ENCODE assay signal across 7 cellular contexts in genomic region chr21:34351786-34352241, GRCh38. TPM values are rescaled to one million over a fixed set of nuclear protein-coding genes. Genes with fewer than 3 reads are reported as not detected.
DNase-seq lines count a peak whose midpoint lies in the region; ATAC-seq, FAIRE-seq and TF ChIP-seq lines count a peak whose summit lies in the region.

No MANE protein-coding gene starts in this region.

- peak; percentile 65 for ATAC-seq in GM21737 (IDR thresholded peaks at IDR 0.05; ENCODE audit: unreplicated experiment)

- WGBS in SK-N-SH (ENCODE audit: low lambda C conversion rate) = 20% methylated on average over 5 of the region's 6 CpGs
- WGBS in endodermal cell (ENCODE audit: insufficient coverage in 1 of 2, insufficient read length in 1 of 2), 2 experiments = 49 to 70% methylated on average over 6 of the region's 6 CpGs

- in situ Hi-C loops in G401 (cut with HindIII; ENCODE audit: low sequenced_read_pairs) = no loop called here

- TF ChIP-seq CTCF in SK-N-SH (IDR thresholded peaks at IDR 0.05) (peak; percentile 66), endodermal cell (conservative IDR thresholded peaks at IDR 0.05) (peak; percentile 70), mesothelial cell of epicardium (IDR thresholded peaks at IDR 0.05; ENCODE audit: unreplicated experiment) (peak; percentile 58)

- H3K27ac Mint-ChIP-seq in endodermal cell = no peak overlapping the region
- H3K27ac Mint-ChIP-seq in mesothelial cell of epicardium = no peak overlapping the region

- H3K4me2 ChIP-seq in SK-N-SH = no peak overlapping the region

- H3K9me2 ChIP-seq in SK-N-SH = no peaks in the 10 kb centered on the region

- H3K9ac ChIP-seq in SK-N-SH (no peak overlapping the region), endodermal cell (ENCODE audit: extremely low read depth, low read length, poor library complexity, severe bottlenecking) (no peak overlapping the region)

- H3K27me3 ChIP-seq in SK-N-SH (ENCODE audit: insufficient read depth) (no peaks in the 10 kb centered on the region; the same call in 1 of the 2 replicates), endodermal cell (ENCODE audit: control insufficient read depth, insufficient read depth, low read length, poor library complexity, severe bottlenecking) (no peaks in the 10 kb centered on the region)

- H3K4me3 ChIP-seq in SK-N-SH (ENCODE audit: low read depth in 2 of 2, low read length in 1 of 2) (no peak overlapping the region; a peak in 1 of 4 replicates), endodermal cell (ENCODE audit: low read length) (no peak overlapping the region)

- H3K9me3 Mint-ChIP-seq in endodermal cell = peaks cover 5% of the 10 kb centered on the region
- H3K9me3 Mint-ChIP-seq in mesothelial cell of epicardium = peaks cover 3% of the 10 kb centered on the region

- CTCF ChIA-PET in SK-N-SH (lab: Yijun Ruan, JAX) = interaction anchor here (0.9 to 22.3 kb wide), 10 partner anchors 9 to 428 kb away, joined by 3 to 407 read pairs (median 4); no protein-coding TSS in a partner anchor

- H3K36me3 ChIP-seq in SK-N-SH (replicated peaks in 1 of 2; ENCODE audit: control insufficient read depth in 1 of 2, insufficient read depth in 2 of 2, low read length in 1 of 2) = no peaks in the 10 kb centered on the region
- H3K36me3 ChIP-seq in endodermal cell (ENCODE audit: control insufficient read depth, insufficient read depth, low read length) = no peaks in the 10 kb centered on the region

- H3K36me3 Mint-ChIP-seq in endodermal cell (ENCODE audit: low read depth) = no peaks in the 10 kb centered on the region
- H3K36me3 Mint-ChIP-seq in mesothelial cell of epicardium = peaks cover 2% of the 10 kb centered on the region

- H3K9me3 ChIP-seq in SK-N-SH (no peaks in the 10 kb centered on the region), endodermal cell (ENCODE audit: control insufficient read depth, low read length) (no peaks in the 10 kb centered on the region)

- no peaks in the 10 kb centered on the region for H3K79me2 ChIP-seq in SK-N-SH (ENCODE audit: insufficient read depth)

- peaks cover 11% of the 10 kb centered on the region for H3K27me3 Mint-ChIP-seq in endodermal cell (ENCODE audit: insufficient read depth)
- peaks cover 8% of the 10 kb centered on the region for H3K27me3 Mint-ChIP-seq in mesothelial cell of epicardium (ENCODE audit: low read depth)

- H3F3A ChIP-seq in SK-N-SH (replicated peaks; ENCODE audit: insufficient read depth) = no peaks in the 10 kb centered on the region

- DNase-seq in G401 (ENCODE audit: low spot score) (peak; percentile 74), NCI-H128 (lab: John Stamatoyannopoulos, UW; ENCODE audit: unreplicated experiment) (peak; percentile 12), SK-N-SH (peak; percentile 66), endodermal cell (peak; percentile 58), mesothelial cell of epicardium (ENCODE audit: low spot score in 2 of 2, unreplicated experiment in 2 of 2) (no peak), urothelium cell line (ENCODE audit: low spot score) (peak; percentile 21)

- no peak overlapping the region for H2AFZ ChIP-seq in SK-N-SH (ENCODE audit: low read depth)

- TF ChIP-seq EP300 in SK-N-SH (IDR thresholded peaks at IDR 0.05; ENCODE audit: borderline replicate concordance in 1 of 2, low read depth in 1 of 2, low read length in 1 of 2) = no peak

- no peaks in the 10 kb centered on the region for H3K4me1 Mint-ChIP-seq in endodermal cell
- H3K4me1 Mint-ChIP-seq in mesothelial cell of epicardium = peaks cover 7% of the 10 kb centered on the region

- no peak overlapping the region for H3K4me3 Mint-ChIP-seq in endodermal cell
- H3K4me3 Mint-ChIP-seq in mesothelial cell of epicardium = no peak overlapping the region

- H4K20me1 ChIP-seq in SK-N-SH (ENCODE audit: insufficient read depth) = no peaks in the 10 kb centered on the region

- H3K4me1 ChIP-seq in SK-N-SH (ENCODE audit: control insufficient read depth in 1 of 2, insufficient read depth in 2 of 2, low read depth in 1 of 2, low read length in 1 of 2) (no peaks in the 10 kb centered on the region; a peak in 1 of 4 replicates), endodermal cell (ENCODE audit: control insufficient read depth, insufficient read depth, low read length) (no peaks in the 10 kb centered on the region)

- H3K27ac ChIP-seq in SK-N-SH (ENCODE audit: low read depth in 2 of 2, low read length in 1 of 2) (no peak overlapping the region), endodermal cell (ENCODE audit: low read depth, low read length) (no peak overlapping the region)

- no peak for FAIRE-seq in urothelium cell line (lab: Jason Lieb, UNC)

- POLR2A ChIA-PET in SK-N-SH (lab: Yijun Ruan, JAX) = no interaction called here

- peak; percentile 95 for TF ChIP-seq RAD21 in SK-N-SH (IDR thresholded peaks at IDR 0.05; ENCODE audit: low read length)

TF ChIP-seq in SK-N-SH, 30 proteins besides CTCF, POLR2A, EP300 and RAD21:
- TF ChIP-seq TCF12 (IDR thresholded peaks at IDR 0.05) (no peak), RCOR1 (IDR thresholded peaks at IDR 0.05; ENCODE audit: low read length) (no peak), MEF2A (IDR thresholded peaks at IDR 0.05; ENCODE audit: borderline replicate concordance, low read depth) (no peak), GATA2 (CRISPR knock-in tag; IDR thresholded peaks at IDR 0.05) (no peak), SMC3 (IDR thresholded peaks at IDR 0.05; ENCODE audit: low read depth, low read length) (peak; percentile 93), YY1 (IDR thresholded peaks at IDR 0.05; ENCODE audit: low read depth) (no peak), FOXJ3 (CRISPR knock-in tag; IDR thresholded peaks at IDR 0.05) (no peak), TAF1 (IDR thresholded peaks at IDR 0.05; ENCODE audit: borderline replicate concordance, low read depth, low read length) (no peak), RFX5 (IDR thresholded peaks at IDR 0.05; ENCODE audit: low read length) (no peak), REST (IDR thresholded peaks at IDR 0.05; ENCODE audit: low read depth, low read length) (no peak), NFIC (IDR thresholded peaks at IDR 0.05; ENCODE audit: borderline replicate concordance) (no peak), EZH2phosphoT487 (IDR thresholded peaks at IDR 0.05; ENCODE audit: borderline replicate concordance, low read depth) (no peak), NRF1 (IDR thresholded peaks at IDR 0.05; ENCODE audit: low read depth, low read length) (0 out of 2 replicates have a peak, but pooled peaks have one; percentile 4), SIN3A (IDR thresholded peaks at IDR 0.05; ENCODE audit: borderline replicate concordance, low read depth, low read length) (no peak), MXI1 (IDR thresholded peaks at IDR 0.05; ENCODE audit: low read depth, low read length) (peak; percentile 76), MAX (IDR thresholded peaks at IDR 0.05; ENCODE audit: low read depth) (no peak)

RNA-seq across cellular contexts. Expression of gene KCNE2, which starts 12.0 kb away (rescaled TPM):
- not detected in 2 replicates for total RNA-seq in G401 (2014; rRNA removed; shearing (Covaris generic))
- polyA plus RNA-seq in SK-N-SH (2012; rRNA removed) = 0.05 TPM in 1 of 2 replicates, not detected in the other
- not detected in 2 replicates for polyA plus RNA-seq in SK-N-SH (2012; cell fraction: cytosol; rRNA removed)
- not detected in 2 replicates for polyA plus RNA-seq in SK-N-SH (2012; cell fraction: nucleus; rRNA removed)
- 1 to 10 TPM in 1 of 2 donors, under 1 TPM in 1; 0.59 to 3.8 TPM for total RNA-seq in endodermal cell
- polyA plus RNA-seq in endodermal cell (2013, experiment 1 of 2) = 0.50 TPM
- 0.70 TPM for polyA plus RNA-seq in endodermal cell (2013, experiment 2 of 2)
- 0.82 to 1.4 TPM (median 0.92 TPM) in 3 replicates for total RNA-seq in mesothelial cell of epicardium

RNA-seq across cellular contexts. Expression of gene SMIM11, which starts 23.5 kb away (rescaled TPM):
- 4.4 TPM in 1 of 2 replicates, not detected in the other for total RNA-seq in G401 (2014; rRNA removed; shearing (Covaris generic))
- polyA plus RNA-seq in SK-N-SH (2012; rRNA removed) = 15.0 and 21.6 TPM in 2 replicates
- 28.7 and 39.7 TPM in 2 replicates for polyA plus RNA-seq in SK-N-SH (2012; cell fraction: cytosol; rRNA removed)
- polyA plus RNA-seq in SK-N-SH (2012; cell fraction: nucleus; rRNA removed) = 10.0 and 10.7 TPM in 2 replicates
- total RNA-seq in endodermal cell (10 to 100 TPM in 1 of 2 donors, 1 to 10 TPM in 1; 2.4 to 10.5 TPM), mesothelial cell of epicardium (8.4 to 16.9 TPM (median 8.4 TPM) in 3 replicates)
- polyA plus RNA-seq in endodermal cell (2013, experiment 1 of 2) = 7.2 TPM
- 18.5 TPM for polyA plus RNA-seq in endodermal cell (2013, experiment 2 of 2)

Comparison
In these comparisons a context has a peak if more than half of its experiments do, and no peak if none do; other contexts are left out.
1. DNase-seq: peak in G401 (single experiment), NCI-H128 (single experiment), SK-N-SH (single experiment), endodermal cell (single experiment) and urothelium cell line (single experiment); none in mesothelial cell of epicardium (0 of 2).
2. Peak in every context shown above with its lines, with median percentiles within 50 percentile points of each other: CTCF ChIP-seq.